In genomic region chr19:1147934-1148549, GRCh38 we compare ENCODE assay signal across 25 cellular contexts.
"Had no signal": no experiment of that assay in that cellular context is flagged by ENCODE, and none has a peak within 500 bp of the region (broad histone marks: within the 10 kb centered on the region; RNA-seq: fewer than 3 reads in every experiment).

No MANE protein-coding gene starts in this region.

- H3K27ac Mint-ChIP-seq: activated naive CD4-positive, alpha-beta T cell treated with anti-CD3 and anti-CD28 coated beads, Interleukin-2, amount 10 ng/mL, durations not matched to agents 7 days and 5 days; activated naive CD8-positive, alpha-beta T cell treated with anti-CD3 and anti-CD28 coated beads, Interleukin-2, amount 10 ng/mL, durations not matched to agents 7 days and 5 days; activated T-helper 1 cell treated with anti-CD3 and anti-CD28 coated beads, Interleukin-12 subunit alpha, Interleukin-12 subunit beta, Interleukin-2, Interleukin-4 antibody, amounts not matched to agents 30 ng/mL and 10 ng/mL and 1 ng/mL, durations not matched to agents 14 hours and 24 hours and 36 hours; brain; natural killer cell treated with Interleukin-12 subunit alpha and Interleukin-12 subunit beta and Interleukin-15 and Interleukin-18, amount 100 ng/mL, for 72 hours; stimulated activated naive CD8-positive, alpha-beta T cell treated with anti-CD3 and anti-CD28 coated beads, Interleukin-15, Interleukin-2, amounts not matched to agents 100 ng/mL and 50 ng/mL, for 24 hours; type B pancreatic cell had no signal

- H3K9me3 Mint-ChIP-seq: activated naive CD4-positive, alpha-beta T cell treated with anti-CD3 and anti-CD28 coated beads, Interleukin-2, amount 10 ng/mL, durations not matched to agents 7 days and 5 days; activated naive CD8-positive, alpha-beta T cell treated with anti-CD3 and anti-CD28 coated beads, Interleukin-2, amount 10 ng/mL, durations not matched to agents 7 days and 5 days; activated T-helper 1 cell treated with anti-CD3 and anti-CD28 coated beads, Interleukin-12 subunit alpha, Interleukin-12 subunit beta, Interleukin-2, Interleukin-4 antibody, amounts not matched to agents 30 ng/mL and 10 ng/mL and 1 ng/mL, durations not matched to agents 14 hours and 24 hours and 36 hours; natural killer cell treated with Interleukin-12 subunit alpha and Interleukin-12 subunit beta and Interleukin-15 and Interleukin-18, amount 100 ng/mL, for 72 hours; stimulated activated naive CD8-positive, alpha-beta T cell treated with anti-CD3 and anti-CD28 coated beads, Interleukin-15, Interleukin-2, amounts not matched to agents 100 ng/mL and 50 ng/mL, for 24 hours; type B pancreatic cell had no signal

- H3K27me3 ChIP-seq: ascending aorta, cardiac muscle cell, esophagus muscularis mucosa, gastrocnemius medialis, left lung, right lobe of liver had no signal

- H3K36me3 Mint-ChIP-seq: natural killer cell treated with Interleukin-12 subunit alpha and Interleukin-12 subunit beta and Interleukin-15 and Interleukin-18, amount 100 ng/mL, for 72 hours had no signal

- H3K27me3 Mint-ChIP-seq: activated naive CD4-positive, alpha-beta T cell treated with anti-CD3 and anti-CD28 coated beads, Interleukin-2, amount 10 ng/mL, durations not matched to agents 7 days and 5 days; activated naive CD8-positive, alpha-beta T cell treated with anti-CD3 and anti-CD28 coated beads, Interleukin-2, amount 10 ng/mL, durations not matched to agents 7 days and 5 days; brain; natural killer cell treated with Interleukin-12 subunit alpha and Interleukin-12 subunit beta and Interleukin-15 and Interleukin-18, amount 100 ng/mL, for 72 hours; stimulated activated naive CD8-positive, alpha-beta T cell treated with anti-CD3 and anti-CD28 coated beads, Interleukin-15, Interleukin-2, amounts not matched to agents 100 ng/mL and 50 ng/mL, for 24 hours; type B pancreatic cell had no signal

- DNase-seq: activated CD4-positive, alpha-beta T cell treated with anti-CD3 and anti-CD28 coated beads for 4 hours; activated CD4-positive, alpha-beta T cell treated with anti-CD3 and anti-CD28 coated beads, Interleukin-2, amount 50 U/mL, for 4 hours; activated CD8-positive, alpha-beta memory T cell treated with anti-CD3 and anti-CD28 coated beads for 24 hours; activated effector memory CD4-positive, alpha-beta T cell treated with anti-CD3 and anti-CD28 coated beads, Interleukin-2, amount 50 U/mL, for 16 hours; activated naive CD4-positive, alpha-beta T cell treated with anti-CD3 and anti-CD28 coated beads, Interleukin-2, amount 10 ng/mL, durations not matched to agents 7 days and 5 days; activated naive CD8-positive, alpha-beta T cell treated with anti-CD3 and anti-CD28 coated beads, Interleukin-2, amount 10 ng/mL, durations not matched to agents 7 days and 5 days; gastrocnemius medialis; glutamatergic neuron; lower lobe of right lung; mesenchymal stem cell; right lobe of liver; stimulated activated CD4-positive, alpha-beta T cell treated with anti-CD3 and anti-CD28 coated beads, Interleukin-12 subunit alpha, Interleukin-12 subunit beta, amount 100 ng/mL, for 4 hours; stimulated activated CD4-positive, alpha-beta T cell treated with anti-CD3 and anti-CD28 coated beads, Interleukin-4, amount 100 ng/mL, for 1 hour; substantia nigra had no signal

- H3K27ac ChIP-seq: ascending aorta, cardiac muscle cell, coronary artery, esophagus muscularis mucosa, gastrocnemius medialis, left lung, lower lobe of right lung, right lobe of liver had no signal

- FAIRE-seq: islet of Langerhans had no signal

- H3K36me3 ChIP-seq: cardiac muscle cell had no signal

- H3K9me3 ChIP-seq: ascending aorta, esophagus muscularis mucosa, gastrocnemius medialis, left lung, lower lobe of right lung, right lobe of liver had no signal

- H3K4me1 Mint-ChIP-seq: activated naive CD4-positive, alpha-beta T cell treated with anti-CD3 and anti-CD28 coated beads, Interleukin-2, amount 10 ng/mL, durations not matched to agents 7 days and 5 days; activated naive CD8-positive, alpha-beta T cell treated with anti-CD3 and anti-CD28 coated beads, Interleukin-2, amount 10 ng/mL, durations not matched to agents 7 days and 5 days; brain had no signal

- ATAC-seq: gastrocnemius medialis; left lung; lower lobe of right lung; natural killer cell treated with Interleukin-12 subunit alpha and Interleukin-12 subunit beta and Interleukin-15 and Interleukin-18, amount 100 ng/mL, for 72 hours; right lobe of liver had no signal

- H3K4me1 ChIP-seq: right lobe of liver had no signal

- H3K4me3 Mint-ChIP-seq: activated naive CD4-positive, alpha-beta T cell treated with anti-CD3 and anti-CD28 coated beads, Interleukin-2, amount 10 ng/mL, durations not matched to agents 7 days and 5 days; activated naive CD8-positive, alpha-beta T cell treated with anti-CD3 and anti-CD28 coated beads, Interleukin-2, amount 10 ng/mL, durations not matched to agents 7 days and 5 days; activated T-helper 1 cell treated with anti-CD3 and anti-CD28 coated beads, Interleukin-12 subunit alpha, Interleukin-12 subunit beta, Interleukin-2, Interleukin-4 antibody, amounts not matched to agents 30 ng/mL and 10 ng/mL and 1 ng/mL, durations not matched to agents 14 hours and 24 hours and 36 hours; brain; natural killer cell treated with Interleukin-12 subunit alpha and Interleukin-12 subunit beta and Interleukin-15 and Interleukin-18, amount 100 ng/mL, for 72 hours; stimulated activated naive CD8-positive, alpha-beta T cell treated with anti-CD3 and anti-CD28 coated beads, Interleukin-15, Interleukin-2, amounts not matched to agents 100 ng/mL and 50 ng/mL, for 24 hours; type B pancreatic cell had no signal

- H3K4me3 ChIP-seq: ascending aorta, cardiac muscle cell, coronary artery, esophagus muscularis mucosa, gastrocnemius medialis, left lung, lower lobe of right lung, right lobe of liver had no signal
